ENCODE assay signal across 25 cellular contexts in genomic region chr20:32611286-32611685, GRCh38. TPM values are rescaled to one million over a fixed set of nuclear protein-coding genes. Genes with fewer than 3 reads are reported as not detected.
DNase-seq lines count a peak whose midpoint lies in the region; ATAC-seq and TF ChIP-seq lines count a peak whose summit lies in the region.
"Had no signal": no experiment of that assay in that cellular context is flagged by ENCODE, and none has a peak within 500 bp of the region (broad histone marks: within the 10 kb centered on the region; RNA-seq: fewer than 3 reads in every experiment).

No MANE protein-coding gene starts in this region.

- DNase-seq in DMS 273 (lab: John Stamatoyannopoulos, UW; ENCODE audit: unreplicated experiment) (peak; percentile 42), DMS 273 treated with DMSO at 0.1 percent for 48 hours (lab: John Stamatoyannopoulos, UW) (no peak), NCI-H524 (lab: John Stamatoyannopoulos, UW) (peak; percentile 47 to 58), adrenal gland (peak in 5 of 7 donors; percentile 36 to 46 (median 39)), nephron progenitor cell (no peak)
- DNase-seq: activated CD4-positive, alpha-beta T cell treated with anti-CD3 and anti-CD28 coated beads for 48 hours; effector CD4-positive, alpha-beta T cell; NCI-H1436 treated with DMSO at 0.1 percent for 48 hours; NCI-H2107; NCI-H526; Peyer's patch; SJCRH30; T1000; upper lobe of left lung; WERI-Rb-1 had no signal

- ATAC-seq in HG02759 (IDR thresholded peaks at IDR 0.05; ENCODE audit: unreplicated experiment) (no peak), GM21390 (IDR thresholded peaks at IDR 0.05; ENCODE audit: unreplicated experiment) (no peak)
- ATAC-seq: activated naive CD4-positive, alpha-beta T cell treated with anti-CD3 and anti-CD28 coated beads, Interleukin-2, amount 50 U/mL, for 72 hours; natural killer cell treated with Interleukin-12 subunit alpha and Interleukin-12 subunit beta and Interleukin-15 and Interleukin-18, amount 100 ng/mL, for 72 hours; stimulated activated memory B cell treated with anti-CD40 and anti-IgM and Interleukin-4, amounts not matched to agents 10 μg/mL and 1 μg/mL and 100 μg/mL, for 72 hours had no signal

- H3K27me3 Mint-ChIP-seq in nephron progenitor cell (ENCODE audit: low read depth, poor library complexity): peaks cover 8% of the 10 kb centered on the region

- intact Hi-C loops in adrenal gland (cut with DNase I): no loop called here

- peaks cover 10 to 57% (median 44%) of the 10 kb centered on the region in 10 experiments for H3K4me1 ChIP-seq in BLaER1 treated with 17β-estradiol and CSF1 and Interleukin-3, amounts not matched to agents 10 nM and 100 nM
- H3K4me1 ChIP-seq in adrenal gland (replicated peaks in 1 of 2): no peaks in the 10 kb centered on the region
- H3K4me1 ChIP-seq: ascending aorta, Peyer's patch, SJCRH30 had no signal

- 20 to 52% (median 44%) methylated on average over 1 to 7 of the region's 7 CpGs for WGBS in adrenal gland, 4 donors

- no peaks in the 10 kb centered on the region for H3K9me3 ChIP-seq in BLaER1 treated with 17β-estradiol and CSF1 and Interleukin-3, amounts not matched to agents 10 nM and 100 nM (replicated peaks in 1 of 11)
- no peaks in the 10 kb centered on the region for H3K9me3 ChIP-seq in adrenal gland (replicated peaks in 1 of 3)
- H3K9me3 ChIP-seq: ascending aorta, Peyer's patch, SJCRH30, upper lobe of left lung had no signal

- no peak for TF ChIP-seq POLR2A in adrenal gland (IDR thresholded peaks at IDR 0.05)

- H3K9ac ChIP-seq in BLaER1 treated with 17β-estradiol and CSF1 and Interleukin-3, amounts not matched to agents 10 nM and 100 nM: peak overlapping the region in 3 of 11 experiments; percentile 4 to 24 (median 18); a peak in 4 of 22 replicates

- no peaks in the 10 kb centered on the region for H3K9me3 Mint-ChIP-seq in nephron progenitor cell

- H3K4me3 ChIP-seq in BLaER1 treated with 17β-estradiol and CSF1 and Interleukin-3, amounts not matched to agents 10 nM and 100 nM: no peak overlapping the region
- H3K4me3 ChIP-seq in adrenal gland: no peak overlapping the region
- H3K4me3 ChIP-seq: ascending aorta, cardiac muscle cell, Peyer's patch, SJCRH30, upper lobe of left lung had no signal

- no peak overlapping the region for H3K4me3 Mint-ChIP-seq in nephron progenitor cell
- H3K4me3 Mint-ChIP-seq: CD14-positive monocyte; natural killer cell treated with Interleukin-12 subunit alpha and Interleukin-12 subunit beta and Interleukin-15 and Interleukin-18, amount 100 ng/mL, for 72 hours; stimulated activated memory B cell treated with anti-CD40 and anti-IgM and Interleukin-4, amounts not matched to agents 10 μg/mL and 1 μg/mL and 100 μg/mL, for 72 hours had no signal

- TF ChIP-seq CTCF in adrenal gland (IDR thresholded peaks at IDR 0.05) (no peak), nephron progenitor cell (IDR thresholded peaks at IDR 0.05) (no peak)

- H3K4me2 ChIP-seq in BLaER1 treated with 17β-estradiol and CSF1 and Interleukin-3, amounts not matched to agents 10 nM and 100 nM: peak overlapping the region; percentile 29 to 83 (median 64)

- no peak overlapping the region for H3K27ac Mint-ChIP-seq in nephron progenitor cell
- H3K27ac Mint-ChIP-seq: activated naive CD4-positive, alpha-beta T cell treated with anti-CD3 and anti-CD28 coated beads, Interleukin-2, amount 50 U/mL, for 72 hours; CD14-positive monocyte; natural killer cell treated with Interleukin-12 subunit alpha and Interleukin-12 subunit beta and Interleukin-15 and Interleukin-18, amount 100 ng/mL, for 72 hours; stimulated activated memory B cell treated with anti-CD40 and anti-IgM and Interleukin-4, amounts not matched to agents 10 μg/mL and 1 μg/mL and 100 μg/mL, for 72 hours had no signal

- peak overlapping the region in 7 of 11 experiments; percentile 6 to 55 (median 28); a peak in 12 of 22 replicates for H3K27ac ChIP-seq in BLaER1 treated with 17β-estradiol and CSF1 and Interleukin-3, amounts not matched to agents 10 nM and 100 nM
- H3K27ac ChIP-seq in adrenal gland: no peak overlapping the region
- H3K27ac ChIP-seq: 22Rv1, ascending aorta, cardiac muscle cell, Peyer's patch, SJCRH30, upper lobe of left lung, WERI-Rb-1 had no signal

- no peaks in the 10 kb centered on the region for H3K36me3 ChIP-seq in BLaER1 treated with 17β-estradiol and CSF1 and Interleukin-3, amounts not matched to agents 10 nM and 100 nM
- no peaks in the 10 kb centered on the region for H3K36me3 ChIP-seq in adrenal gland (replicated peaks in 1 of 2)
- H3K36me3 ChIP-seq: ascending aorta, cardiac muscle cell, Peyer's patch, SJCRH30, upper lobe of left lung, WERI-Rb-1 had no signal

- H3K27me3 ChIP-seq in BLaER1 treated with 17β-estradiol and CSF1 and Interleukin-3, amounts not matched to agents 10 nM and 100 nM: peaks cover 0 to 9% (median 0%) of the 10 kb centered on the region in 11 experiments; a peak in 1 of 22 replicates
- H3K27me3 ChIP-seq in adrenal gland: no peaks in the 10 kb centered on the region
- H3K27me3 ChIP-seq: ascending aorta, cardiac muscle cell, Peyer's patch, upper lobe of left lung had no signal

- no peaks in the 10 kb centered on the region for H4K20me1 ChIP-seq in BLaER1 treated with 17β-estradiol and CSF1 and Interleukin-3, amounts not matched to agents 10 nM and 100 nM

- peaks cover 37% of the 10 kb centered on the region for H3K4me1 Mint-ChIP-seq in nephron progenitor cell
- H3K4me1 Mint-ChIP-seq: stimulated activated memory B cell treated with anti-CD40 and anti-IgM and Interleukin-4, amounts not matched to agents 10 μg/mL and 1 μg/mL and 100 μg/mL, for 72 hours had no signal

- H3K36me3 Mint-ChIP-seq in nephron progenitor cell (ENCODE audit: low read depth): no peaks in the 10 kb centered on the region
- H3K36me3 Mint-ChIP-seq: activated naive CD4-positive, alpha-beta T cell treated with anti-CD3 and anti-CD28 coated beads, Interleukin-2, amount 50 U/mL, for 72 hours; natural killer cell treated with Interleukin-12 subunit alpha and Interleukin-12 subunit beta and Interleukin-15 and Interleukin-18, amount 100 ng/mL, for 72 hours had no signal

RNA-seq across cellular contexts. Expression of gene NOL4L, which starts 26.2 kb away (rescaled TPM):
- total RNA-seq in adrenal gland: 10 to 100 TPM in 7 of 8 donors, 1 to 10 TPM in 1; 9.7 to 30.4 (median 15.7) TPM
- 10 to 100 TPM in 2 of 3 donors, 1 to 10 TPM in 1; 6.4 to 29.8 (median 13.8) TPM for polyA plus RNA-seq in adrenal gland

Comparison
In these comparisons a context has a peak if more than half of its experiments do, and no peak if none do; other contexts are left out.
1. DNase-seq: peak in DMS 273 (single experiment), NCI-H524 (2 of 2) and adrenal gland (5 of 7); none in DMS 273 treated with DMSO at 0.1 percent for 48 hours (single experiment) and nephron progenitor cell (single experiment).
2. H3K27ac ChIP-seq: peak in BLaER1 treated with 17β-estradiol and CSF1 and Interleukin-3, amounts not matched to agents 10 nM and 100 nM (7 of 11); none in adrenal gland (0 of 5).